In genomic region chr2:159118859-159119510, GRCh38 we compare ENCODE assay signal across 10 cellular contexts.
A peak's percentile ranks its signal among the peaks of the same experiment; 100 is the strongest.
DNase-seq lines count a peak whose midpoint lies in the region; ATAC-seq, FAIRE-seq and TF ChIP-seq lines count a peak whose summit lies in the region.
"Had no signal": no experiment of that assay in that cellular context is flagged by ENCODE, and none has a peak within 500 bp of the region (broad histone marks: within the 10 kb centered on the region; RNA-seq: fewer than 3 reads in every experiment).

No MANE protein-coding gene starts in this region.

- no peaks in the 10 kb centered on the region for H3K27me3 ChIP-seq in BLaER1
- H3K27me3 ChIP-seq in HCT116 (ENCODE audit: insufficient read depth, low read length): no peaks in the 10 kb centered on the region
- H3K27me3 ChIP-seq in SJSA1 (replicated peaks): no peaks in the 10 kb centered on the region

- no peak for ATAC-seq in HCT116
- ATAC-seq in HG03439 (IDR thresholded peaks at IDR 0.05; ENCODE audit: unreplicated experiment): no peak

- TF ChIP-seq CTCF in HCT116 (IDR thresholded peaks at IDR 0.05 in 2 of 3, conservative IDR thresholded peaks at IDR 0.05 in 1 of 3; ENCODE audit: borderline replicate concordance in 1 of 3, insufficient read depth in 1 of 3, low read depth in 2 of 3, low read length in 2 of 3) (0 out of 6 replicates have a peak, but pooled peaks of 1 of the 3 experiments have one; percentile 2), kidney (IDR thresholded peaks at IDR 0.05; ENCODE audit: borderline replicate concordance, extremely low read depth, insufficient read depth) (no peak)

- CTCF ChIA-PET in HCT116 (lab: Charles Lee): interaction anchor here (0.6 to 2.8 kb wide), 26 partner anchors 7 to 1095 kb away, joined by 3 to 29 read pairs (median 4); partner anchors contain the start of genes MARCHF7 and TANC1

- H3K79me2 ChIP-seq in HCT116 (ENCODE audit: insufficient read depth, low read length): no peaks in the 10 kb centered on the region

- no peak overlapping the region for H3K27ac ChIP-seq in BLaER1
- no peak overlapping the region for H3K27ac ChIP-seq in HCT116 (ENCODE audit: low read depth, low read length)
- peak overlapping the region; percentile 53 for H3K27ac ChIP-seq in SJSA1
- no peak overlapping the region for H3K27ac ChIP-seq in kidney (ENCODE audit: low read depth in 2 of 2, low read length in 2 of 2)
- H3K27ac ChIP-seq: GM23248 had no signal

- POLR2A ChIA-PET in HCT116 (lab: Charles Lee): interaction anchor here (1.0 kb wide), 1 partner anchor 83 kb away, joined by 3 read pairs; no protein-coding TSS in a partner anchor

- H3K9ac ChIP-seq in BLaER1 (no peak overlapping the region), HCT116 (ENCODE audit: low read length) (no peak overlapping the region), kidney (ENCODE audit: low read length in 2 of 2) (peak overlapping the region; percentile 17 to 30)
- H3K9ac ChIP-seq: GM23248 had no signal

- H3K9me2 ChIP-seq in HCT116 (ENCODE audit: insufficient read depth): no peaks in the 10 kb centered on the region

- H3K4me1 ChIP-seq in BLaER1 (peaks cover 16% of the 10 kb centered on the region), HCT116 (ENCODE audit: control insufficient read depth in 1 of 2, insufficient read depth in 2 of 2, low read length in 2 of 2) (peaks cover 10 to 12% of the 10 kb centered on the region in 2 experiments), SJSA1 (replicated peaks) (peaks cover 54% of the 10 kb centered on the region), kidney (ENCODE audit: control insufficient read depth in 1 of 2, insufficient read depth in 1 of 2, low read depth in 1 of 2, low read length in 2 of 2) (peaks cover 6 to 16% of the 10 kb centered on the region in 2 donors)

- no peak for FAIRE-seq in kidney (lab: Jason Lieb, UNC)
- FAIRE-seq: bronchial epithelial cell had no signal

- no peaks in the 10 kb centered on the region for H3K9me3 ChIP-seq in BLaER1
- no peaks in the 10 kb centered on the region for H3K9me3 ChIP-seq in HCT116 (ENCODE audit: control insufficient read depth in 1 of 2, insufficient read depth in 1 of 2, low read depth in 1 of 2, low read length in 2 of 2)
- H3K9me3 ChIP-seq in SJSA1 (replicated peaks): no peaks in the 10 kb centered on the region
- no peaks in the 10 kb centered on the region for H3K9me3 ChIP-seq in kidney (ENCODE audit: control insufficient read depth in 1 of 2, low read length in 2 of 2)

- DNase-seq in HCT116 (ENCODE audit: low read depth, low spot score) (no peak), SJSA1 (ENCODE audit: low read depth in 1 of 2, low spot score in 2 of 2) (peak in 1 of 2 experiments; percentile 20), kidney (no peak), globus pallidus (ENCODE audit: low spot score) (no peak), NCI-H2107 treated with DMSO at 0.1 percent for 48 hours (lab: John Stamatoyannopoulos, UW; ENCODE audit: unreplicated experiment) (no peak), mesenteric fat pad (ENCODE audit: low spot score) (no peak)

- RAD21 ChIA-PET in HCT116 (lab: Charles Lee; ENCODE audit: low non-redundant PET in 1 of 2, low total read pairs in 2 of 2, uncharacterized antibody in 2 of 2, unreplicated experiment in 2 of 2): interaction anchor here (0.6 to 2.1 kb wide), 9 partner anchors 21 to 849 kb away, joined by 3 to 12 read pairs (median 4); partner anchors contain the start of gene MARCHF7 (in 1 of the 2)

- H3K36me3 ChIP-seq in BLaER1: no peaks in the 10 kb centered on the region
- H3K36me3 ChIP-seq in HCT116 (ENCODE audit: control insufficient read depth in 1 of 2, insufficient read depth in 2 of 2, low read length in 2 of 2): no peaks in the 10 kb centered on the region
- H3K36me3 ChIP-seq in SJSA1: no peaks in the 10 kb centered on the region
- peaks cover 2 to 3% of the 10 kb centered on the region in 2 donors for H3K36me3 ChIP-seq in kidney (ENCODE audit: control insufficient read depth in 1 of 2, insufficient read depth in 2 of 2, low read length in 2 of 2)

- intact Hi-C loops in HCT116 (cut with micrococcal nuclease) (loop anchor here (1.0 kb wide), 2 partner anchors 83 to 218 kb away; no protein-coding TSS in a partner anchor), kidney (cut with DNase I) (loop anchor here (10.0 kb wide), 1 partner anchor 214 kb away; no protein-coding TSS in a partner anchor)

- no peak overlapping the region for H2AFZ ChIP-seq in HCT116 (ENCODE audit: low read depth, low read length, poor library complexity, severe bottlenecking)
- H2AFZ ChIP-seq: GM23248 had no signal

- peak overlapping the region; percentile 24; the same call in 1 of the 2 replicates for H3K4me2 ChIP-seq in BLaER1
- no peak overlapping the region for H3K4me2 ChIP-seq in HCT116 (ENCODE audit: low read length)

- H4K20me1 ChIP-seq in BLaER1: no peaks in the 10 kb centered on the region
- no peaks in the 10 kb centered on the region for H4K20me1 ChIP-seq in HCT116 (ENCODE audit: insufficient read depth)

- TF ChIP-seq RAD21 in HCT116 (IDR thresholded peaks at IDR 0.05; ENCODE audit: low read depth): no peak

- no TSS peak for BruUV-seq in HCT116 (replicated peaks; lab: Mats Ljungman, UMichigan)

- H3K4me3 ChIP-seq in BLaER1: no peak overlapping the region
- no peak overlapping the region for H3K4me3 ChIP-seq in HCT116 (replicated peaks in 1 of 2; ENCODE audit: low read depth in 1 of 2, low read length in 2 of 2)
- no peak overlapping the region for H3K4me3 ChIP-seq in SJSA1
- no peak overlapping the region for H3K4me3 ChIP-seq in kidney (ENCODE audit: low read length in 2 of 2)
- H3K4me3 ChIP-seq: GM23248 had no signal

- no peak for TF ChIP-seq POLR2A in HCT116 (IDR thresholded peaks at IDR 0.05; ENCODE audit: borderline replicate concordance, extremely low read depth, insufficient read depth, insufficient read length)

TF ChIP-seq in HCT116, 20 proteins besides CTCF, POLR2A, EP300 and RAD21:
- no peak for TF ChIP-seq TCF7L2 (IDR thresholded peaks at IDR 0.05; ENCODE audit: borderline replicate concordance, extremely low read depth, insufficient read depth, insufficient read length)
- TF ChIP-seq CBX3 (IDR thresholded peaks at IDR 0.05; ENCODE audit: low read depth): 0 out of 2 replicates have a peak, but pooled peaks have one; percentile 4
- TF ChIP-seq YY1 (IDR thresholded peaks at IDR 0.05; ENCODE audit: extremely low read depth, insufficient replicate concordance, low read depth, low read length): no peak
- no peak for TF ChIP-seq POLR2AphosphoS5 (IDR thresholded peaks at IDR 0.05; ENCODE audit: low read depth, low read length)
- TF ChIP-seq FOSL1 (IDR thresholded peaks at IDR 0.05; ENCODE audit: low read depth): no peak
- TF ChIP-seq EZH2phosphoT487 (IDR thresholded peaks at IDR 0.05; ENCODE audit: borderline replicate concordance): no peak
- TF ChIP-seq ZBTB33 (IDR thresholded peaks at IDR 0.05; ENCODE audit: extremely low read depth, insufficient replicate concordance, low read length): no peak
- TF ChIP-seq ZNF274 (IDR thresholded peaks at IDR 0.05; ENCODE audit: low read depth, low read length): no peak
- no peak for TF ChIP-seq CEBPB (IDR thresholded peaks at IDR 0.05; ENCODE audit: low read depth)
- no peak for TF ChIP-seq EZH2 (IDR thresholded peaks at IDR 0.05)
- no peak for TF ChIP-seq ZFX (IDR thresholded peaks at IDR 0.05)
- TF ChIP-seq SIN3A (IDR thresholded peaks at IDR 0.05; ENCODE audit: low read depth): no peak
- TF ChIP-seq EGR1 (IDR thresholded peaks at IDR 0.05; ENCODE audit: low read depth): no peak
- TF ChIP-seq JUND (IDR thresholded peaks at IDR 0.05): no peak
- 0 out of 2 replicates have a peak, but pooled peaks have one; percentile 18 for TF ChIP-seq SP1 (IDR thresholded peaks at IDR 0.05; ENCODE audit: low read depth)
- no peak for TF ChIP-seq ATF3 (IDR thresholded peaks at IDR 0.05)

Comparison
In these comparisons a context has a peak if more than half of its experiments do, and no peak if none do; other contexts are left out.
1. H3K9ac ChIP-seq: peak in kidney (2 of 2); none in BLaER1 (single experiment) and HCT116 (single experiment).